8 cellular contexts compared by ENCODE assay signal in genomic region chr9:128067898-128068655, GRCh38. TPM values are rescaled to one million over a fixed set of nuclear protein-coding genes. Genes with fewer than 3 reads are reported as not detected.
DNase-seq lines count a peak whose midpoint lies in the region; ATAC-seq, FAIRE-seq and TF ChIP-seq lines count a peak whose summit lies in the region.

Gene SLC25A25, plus strand, starts transcription at chr9:128068232. Its CDS starts 88 bp downstream, at chr9:128068320.

- TF ChIP-seq CTCF in heart left ventricle (IDR thresholded peaks at IDR 0.05) (no peak), upper lobe of left lung (IDR thresholded peaks at IDR 0.05) (peak in 2 of 6 experiments; percentile 19 to 24)

- H3K27me3 Mint-ChIP-seq in T-cell, result no peaks in the 10 kb centered on the region

- peak within 1 kb of the TSS in 2 of 3 donors; percentile 93 to 97 for H3K4me3 Mint-ChIP-seq in T-cell

- no peaks in the 10 kb centered on the region for H3K27me3 ChIP-seq in heart left ventricle
- H3K27me3 ChIP-seq in upper lobe of left lung, result no peaks in the 10 kb centered on the region

- H3K36me3 ChIP-seq in heart left ventricle (peaks cover 0 to 6% (median 5%) of the 10 kb centered on the region in 9 donors), upper lobe of left lung (peaks cover 0 to 7% (median 3%) of the 10 kb centered on the region in 4 donors)

- no peaks in the 10 kb centered on the region for H3K9me3 Mint-ChIP-seq in T-cell

- POLR2A ChIA-PET in T-cell (lab: Charles Lee), result interaction anchor here in 1 of 2 donors (1.0 kb wide), 2 partner anchors 19 to 26 kb away, joined by 3 to 4 read pairs; no protein-coding TSS in a partner anchor

- ATAC-seq in HG02840 (IDR thresholded peaks at IDR 0.05; ENCODE audit: low FRiP score, unreplicated experiment), result peak; percentile 66
- peak; percentile 81 to 89 (median 85) for ATAC-seq in T-cell (replicated peaks in 1 of 4)
- ATAC-seq in heart left ventricle, result peak; percentile 94 to 97 (median 96)
- peak; percentile 97 to 99 for ATAC-seq in upper lobe of left lung (ENCODE audit: low FRiP score in 2 of 2)

- DNase-seq in GM12891 (ENCODE audit: insufficient read length, low spot score) (peak; percentile 90), NCI-H1436 treated with DMSO at 0.1 percent for 48 hours (lab: John Stamatoyannopoulos, UW) (peak; percentile 96), T-cell (peak; percentile 99 to 100 (median 100)), heart left ventricle (peak; percentile 100), posterior cingulate gyrus (peak; percentile 98 to 100 (median 99)), upper lobe of left lung (peak; percentile 99 to 100)

- H3K9me3 ChIP-seq in heart left ventricle (no peaks in the 10 kb centered on the region), upper lobe of left lung (no peaks in the 10 kb centered on the region)

- peak within 1 kb of the TSS; percentile 66 to 96 (median 80) for H3K4me3 ChIP-seq in heart left ventricle
- peak within 1 kb of the TSS; percentile 85 to 97 (median 93) for H3K4me3 ChIP-seq in upper lobe of left lung

- H3K4me1 Mint-ChIP-seq in T-cell, result peaks cover 38 to 68% (median 57%) of the 10 kb centered on the region in 3 donors

- peak; percentile 97 for FAIRE-seq in GM12891 (lab: Jason Lieb, UNC)

- H3K4me1 ChIP-seq in heart left ventricle (peaks cover 6 to 70% (median 42%) of the 10 kb centered on the region in 12 donors), upper lobe of left lung (peaks cover 44 to 72% (median 61%) of the 10 kb centered on the region in 4 donors)

- H3K36me3 Mint-ChIP-seq in T-cell, result peaks cover 2% of the 10 kb centered on the region

- peak within 1 kb of the TSS; percentile 93 for H3K27ac Mint-ChIP-seq in T-cell

- H3K27ac ChIP-seq in adipose tissue (ENCODE audit: low read depth, low read length), result peak within 1 kb of the TSS; percentile 94
- H3K27ac ChIP-seq in heart left ventricle, result peak within 1 kb of the TSS; percentile 91 to 99 (median 98)
- peak within 1 kb of the TSS; percentile 94 to 98 (median 96) for H3K27ac ChIP-seq in upper lobe of left lung

- CTCF ChIA-PET in T-cell (lab: Charles Lee), result interaction anchor here in 1 of 2 donors (0.6 to 1.5 kb wide), 5 partner anchors 25 to 283 kb away, joined by 3 to 5 read pairs (median 3); no protein-coding TSS in a partner anchor

- TF ChIP-seq EP300 in upper lobe of left lung (IDR thresholded peaks at IDR 0.05), result no peak

- WGBS in adipose tissue, 3 donors, result 0% methylated on average over 52 to 92 of the region's 92 CpGs
- WGBS in heart left ventricle, 4 donors, result 0 to 1% (median 0%) methylated on average over 40 to 92 of the region's 92 CpGs
- WGBS in upper lobe of left lung, 2 donors, result 0 to 1% methylated on average over 6 to 24 of the region's 92 CpGs

- intact Hi-C loops in heart left ventricle (cut with DNase I) (loop anchor here in 1 of 10 donors (2.0 kb wide), 1 partner anchor 27 kb away; no protein-coding TSS in a partner anchor), posterior cingulate gyrus (cut with DNase I) (no loop called here)

- no peak for TF ChIP-seq POLR2A in GM12891 (IDR thresholded peaks at IDR 0.05; ENCODE audit: low read depth, low read length)
- TF ChIP-seq POLR2A in heart left ventricle (IDR thresholded peaks at IDR 0.05), result peak in 1 of 2 donors; percentile 84
- TF ChIP-seq POLR2A in upper lobe of left lung (IDR thresholded peaks at IDR 0.05), result peak; percentile 27 to 94 (median 76)

TF ChIP-seq in GM12891, 5 proteins besides CTCF, POLR2A, EP300 and RAD21:
- TF ChIP-seq SPI1 (IDR thresholded peaks at IDR 0.05; ENCODE audit: low read depth, low read length), result no peak
- peak; percentile 89 for TF ChIP-seq PAX5 (IDR thresholded peaks at IDR 0.05; ENCODE audit: insufficient read depth, low read length, severe bottlenecking)
- TF ChIP-seq POLR2AphosphoS5 (IDR thresholded peaks at IDR 0.05; ENCODE audit: low read depth, low read length), result no peak

RNA-seq across cellular contexts. Expression of gene SLC25A25, which starts in this region (rescaled TPM):
- polyA plus RNA-seq in GM12891 (2012; ENCODE audit: low read depth, missing spikeins), result 5.1 TPM
- total RNA-seq in T-cell, result 10 to 100 TPM; 11.8 to 21.0 (median 17.3) TPM
- polyA plus RNA-seq in adipose tissue, result 100 to 1,000 TPM in 1 of 3 donors, 10 to 100 TPM in 2; 40.4 to 129 (median 61.0) TPM
- 10 to 100 TPM in 3 of 9 donors, 1 to 10 TPM in 6; 3.2 to 15.1 (median 6.7) TPM for total RNA-seq in heart left ventricle
- polyA plus RNA-seq in heart left ventricle, result 1 to 10 TPM; 1.7 to 8.8 TPM
- 10 to 100 TPM; 23.6 to 40.2 (median 33.7) TPM for total RNA-seq in upper lobe of left lung

Comparison
In these comparisons a context has a peak if more than half of its experiments do, and no peak if none do; other contexts are left out.
1. Peak in every context shown above with its lines: DNase-seq, ATAC-seq, H3K4me3 ChIP-seq and H3K27ac ChIP-seq.
2. RNA of gene SLC25A25 (polyA plus RNA-seq): 40.4 to 129 TPM in adipose tissue; 1.7 to 8.8 TPM in heart left ventricle; every median in the first group is over 4 times any median in the second.